Comparison of ENCODE assay signal across 6 cellular contexts in the genomic region with DNA sequence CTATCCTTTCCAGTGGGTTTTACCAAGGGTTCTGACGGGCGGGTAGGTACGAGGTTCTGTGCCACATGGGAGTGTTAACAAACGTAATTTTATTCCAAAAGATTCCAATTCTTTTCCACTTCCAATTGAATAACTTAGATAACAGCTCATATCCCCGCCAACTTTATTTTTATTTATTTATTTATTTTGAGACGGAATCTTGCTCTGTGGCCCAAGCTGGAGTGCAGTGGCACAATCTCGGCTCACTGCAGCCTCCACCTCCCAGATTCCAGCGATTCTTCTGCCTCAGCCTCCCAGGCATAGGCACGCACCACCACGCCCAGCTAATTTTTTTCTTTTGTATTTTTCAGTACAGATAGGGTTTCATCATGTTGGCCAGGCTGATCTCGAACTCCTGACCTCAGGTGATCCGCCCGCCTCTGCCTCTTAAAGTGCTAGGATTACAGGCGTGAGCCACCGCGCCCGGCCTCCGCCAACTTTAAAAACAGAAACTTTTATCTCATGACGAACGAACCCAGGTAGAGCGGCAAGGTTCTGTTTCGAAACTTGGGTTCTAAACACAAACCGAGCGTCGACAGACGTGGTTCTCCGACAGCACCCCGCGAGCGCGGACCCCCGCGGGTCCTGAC. TPM values are rescaled to one million over a fixed set of nuclear protein-coding genes. Genes with fewer than 3 reads are reported as not detected.
A peak's percentile ranks its signal among the peaks of the same experiment; 100 is the strongest.
DNase-seq lines count a peak whose midpoint lies in the region; ATAC-seq and TF ChIP-seq lines count a peak whose summit lies in the region.

No MANE protein-coding gene starts in this region.

- peaks cover 7% of the 10 kb centered on the region for H3K4me1 ChIP-seq in foreskin keratinocyte

- no peaks in the 10 kb centered on the region for H3K27me3 ChIP-seq in foreskin keratinocyte

- H3K4me3 Mint-ChIP-seq in stimulated activated memory B cell treated with anti-CD40 and anti-IgM and Interleukin-4, amounts not matched to agents 10 μg/mL and 1 μg/mL and 100 μg/mL, for 72 hours = peak overlapping the region; percentile 92

- TF ChIP-seq CTCF in WI38 (IDR thresholded peaks at IDR 0.05; ENCODE audit: low read depth, low read length) (no peak), foreskin keratinocyte (conservative IDR thresholded peaks at IDR 0.05) (no peak)

- H3K36me3 Mint-ChIP-seq in stimulated activated memory B cell treated with anti-CD40 and anti-IgM and Interleukin-4, amounts not matched to agents 10 μg/mL and 1 μg/mL and 100 μg/mL, for 72 hours = peaks cover 21% of the 10 kb centered on the region

- H3K27ac Mint-ChIP-seq in stimulated activated memory B cell treated with anti-CD40 and anti-IgM and Interleukin-4, amounts not matched to agents 10 μg/mL and 1 μg/mL and 100 μg/mL, for 72 hours = peak overlapping the region; percentile 87

- no peaks in the 10 kb centered on the region for H3K9me3 Mint-ChIP-seq in stimulated activated memory B cell treated with anti-CD40 and anti-IgM and Interleukin-4, amounts not matched to agents 10 μg/mL and 1 μg/mL and 100 μg/mL, for 72 hours

- H3K27me3 Mint-ChIP-seq in stimulated activated memory B cell treated with anti-CD40 and anti-IgM and Interleukin-4, amounts not matched to agents 10 μg/mL and 1 μg/mL and 100 μg/mL, for 72 hours = no peaks in the 10 kb centered on the region

- ATAC-seq in foreskin keratinocyte = peak; percentile 3
- ATAC-seq in stimulated activated memory B cell treated with anti-CD40 and anti-IgM and Interleukin-4, amounts not matched to agents 10 μg/mL and 1 μg/mL and 100 μg/mL, for 72 hours = no peak
- ATAC-seq in GM21526 (IDR thresholded peaks at IDR 0.05; ENCODE audit: low FRiP score, unreplicated experiment) = no peak

- DNase-seq in HCEC 1CT (peak; percentile 14), foreskin keratinocyte (peak; percentile 27 to 49), HuH-7 (ENCODE audit: low spot score) (no peak)

- peak overlapping the region; percentile 25 for H3K27ac ChIP-seq in foreskin keratinocyte

- H3K4me3 ChIP-seq in WI38 (ENCODE audit: low read depth, low read length) = peak overlapping the region; percentile 68

- peaks cover 29% of the 10 kb centered on the region for H3K4me1 Mint-ChIP-seq in stimulated activated memory B cell treated with anti-CD40 and anti-IgM and Interleukin-4, amounts not matched to agents 10 μg/mL and 1 μg/mL and 100 μg/mL, for 72 hours

RNA-seq across cellular contexts. Expression of a gene that starts 0.6 kb away (rescaled TPM):
- 33.5 and 35.6 TPM in 2 replicates for total RNA-seq in foreskin keratinocyte
- polyA plus RNA-seq in foreskin keratinocyte = 68.3 and 82.5 TPM in 2 replicates

RNA-seq across cellular contexts. Expression of a gene that starts 14.5 kb away (rescaled TPM):
- total RNA-seq in foreskin keratinocyte = 0.41 and 0.53 TPM in 2 replicates
- 0.46 and 0.47 TPM in 2 replicates for polyA plus RNA-seq in foreskin keratinocyte

RNA-seq across cellular contexts. Expression of a gene that starts 17.2 kb away (rescaled TPM):
- 159 and 169 TPM in 2 replicates for total RNA-seq in foreskin keratinocyte
- polyA plus RNA-seq in foreskin keratinocyte = 152 and 182 TPM in 2 replicates

RNA-seq across cellular contexts. Expression of a gene that starts 27.4 kb away (rescaled TPM):
- 21.2 and 21.7 TPM in 2 replicates for total RNA-seq in foreskin keratinocyte
- polyA plus RNA-seq in foreskin keratinocyte = 18.7 and 19.3 TPM in 2 replicates

RNA-seq across cellular contexts. Expression of a gene that starts 36.1 kb away (rescaled TPM):
- 19.7 and 22.9 TPM in 2 replicates for total RNA-seq in foreskin keratinocyte
- 27.0 and 27.1 TPM in 2 replicates for polyA plus RNA-seq in foreskin keratinocyte
